8 cellular contexts compared by ENCODE assay signal in the genomic region with DNA sequence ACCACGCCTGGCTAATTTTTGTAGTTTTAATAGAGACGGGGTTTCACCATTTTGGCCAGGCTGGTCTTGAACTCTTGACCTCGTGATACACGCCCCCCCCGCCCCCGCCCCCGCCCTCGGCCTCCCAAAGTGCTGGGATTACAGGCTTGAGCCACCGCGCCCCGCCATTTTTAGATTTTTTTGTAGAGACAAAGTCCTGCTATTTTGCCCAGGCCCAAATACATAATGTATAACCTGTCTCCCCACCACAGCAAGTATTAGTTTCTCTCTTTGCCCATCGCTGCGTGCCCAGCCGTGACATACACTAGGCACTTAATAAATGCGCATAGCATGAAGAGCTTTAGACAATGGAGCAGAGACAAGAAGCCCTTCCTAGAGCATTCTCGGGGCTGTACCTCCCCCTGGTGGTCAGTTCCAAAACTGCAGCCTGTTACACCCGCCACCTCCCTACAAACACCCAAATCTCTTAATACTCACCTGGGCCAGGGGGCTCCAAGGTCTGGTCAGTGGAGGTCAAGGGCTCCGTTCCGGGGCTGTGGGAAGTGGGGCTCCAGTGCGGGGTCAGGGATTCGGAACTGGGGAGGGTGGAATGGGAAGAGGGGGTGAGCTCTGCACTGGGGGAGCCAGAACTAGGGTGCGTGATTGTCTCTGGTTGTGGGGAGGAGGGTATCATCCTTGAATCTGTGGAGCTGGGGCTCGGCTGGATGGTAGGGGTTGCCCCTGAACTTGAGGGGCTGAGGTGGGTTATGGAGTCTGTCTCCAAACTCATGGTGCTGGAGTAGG. TPM values are rescaled to one million over a fixed set of nuclear protein-coding genes. Genes with fewer than 3 reads are reported as not detected.
DNase-seq lines count a peak whose midpoint lies in the region; ATAC-seq and TF ChIP-seq lines count a peak whose summit lies in the region.

No MANE protein-coding gene starts in this region.

- H3K36me3 Mint-ChIP-seq in CD14-positive monocyte, result no peaks in the 10 kb centered on the region
- no peaks in the 10 kb centered on the region for H3K36me3 Mint-ChIP-seq in activated CD8-positive, alpha-beta memory T cell treated with anti-CD3 and anti-CD28 coated beads, Interleukin-2, amount 10 ng/mL, durations not matched to agents 7 days and 5 days
- H3K36me3 Mint-ChIP-seq in naive B cell, result no peaks in the 10 kb centered on the region
- H3K36me3 Mint-ChIP-seq in stimulated activated effector memory CD8-positive, alpha-beta T cell treated with anti-CD3 and anti-CD28 coated beads, Interleukin-12 subunit alpha, Interleukin-12 subunit beta, amount 100 ng/mL, for 72 hours, result no peaks in the 10 kb centered on the region

- H3K9me3 Mint-ChIP-seq in CD14-positive monocyte (no peaks in the 10 kb centered on the region), naive B cell (no peaks in the 10 kb centered on the region)
- H3K9me3 Mint-ChIP-seq in activated CD8-positive, alpha-beta memory T cell treated with anti-CD3 and anti-CD28 coated beads, Interleukin-2, amount 10 ng/mL, durations not matched to agents 7 days and 5 days (ENCODE audit: low read depth), result no peaks in the 10 kb centered on the region
- no peaks in the 10 kb centered on the region for H3K9me3 Mint-ChIP-seq in stimulated activated effector memory CD8-positive, alpha-beta T cell treated with anti-CD3 and anti-CD28 coated beads, Interleukin-12 subunit alpha, Interleukin-12 subunit beta, amount 100 ng/mL, for 72 hours

- intact Hi-C loops in CD14-positive monocyte (cut with micrococcal nuclease), result loop anchor here (1.0 to 10.0 kb wide), 6 partner anchors 43 to 239 kb away; no protein-coding TSS in a partner anchor

- peak; percentile 87 for ATAC-seq in activated CD8-positive, alpha-beta memory T cell treated with anti-CD3 and anti-CD28 coated beads, Interleukin-2, amount 10 ng/mL, durations not matched to agents 7 days and 5 days
- peak; percentile 24 to 46 for ATAC-seq in naive B cell (ENCODE audit: low read depth in 2 of 2)
- ATAC-seq in stimulated activated effector memory CD8-positive, alpha-beta T cell treated with anti-CD3 and anti-CD28 coated beads, Interleukin-12 subunit alpha, Interleukin-12 subunit beta, amount 100 ng/mL, for 72 hours, result peak; percentile 82
- ATAC-seq in GM18867 (IDR thresholded peaks at IDR 0.05; ENCODE audit: unreplicated experiment), result no peak

- H3K4me3 Mint-ChIP-seq in CD14-positive monocyte (peak overlapping the region in 1 of 2 donors; percentile 16), naive B cell (peak overlapping the region in 2 of 8 donors; percentile 5 to 71)
- H3K4me3 Mint-ChIP-seq in activated CD8-positive, alpha-beta memory T cell treated with anti-CD3 and anti-CD28 coated beads, Interleukin-2, amount 10 ng/mL, durations not matched to agents 7 days and 5 days, result no peak overlapping the region
- no peak overlapping the region for H3K4me3 Mint-ChIP-seq in stimulated activated effector memory CD8-positive, alpha-beta T cell treated with anti-CD3 and anti-CD28 coated beads, Interleukin-12 subunit alpha, Interleukin-12 subunit beta, amount 100 ng/mL, for 72 hours

- CTCF ChIA-PET in activated CD8-positive, alpha-beta memory T cell treated with anti-CD3 and anti-CD28 coated beads, Interleukin-2, amount 10 ng/mL, durations not matched to agents 7 days and 5 days (lab: Charles Lee), result interaction anchor here (0.6 to 9.6 kb wide), 54 partner anchors 9 to 313 kb away, joined by 3 to 166 read pairs (median 5); a partner anchor contains a TSS

- TF ChIP-seq CTCF in CD14-positive monocyte (IDR thresholded peaks at IDR 0.05) (peak; percentile 84), epithelial cell of proximal tubule (conservative IDR thresholded peaks at IDR 0.05; ENCODE audit: low read depth, low read length) (peak; percentile 91)

- H3K27ac Mint-ChIP-seq in CD14-positive monocyte (peak overlapping the region in 1 of 7 donors; percentile 42), naive B cell (peak overlapping the region in 4 of 6 donors; percentile 1 to 78 (median 46))
- no peak overlapping the region for H3K27ac Mint-ChIP-seq in activated CD8-positive, alpha-beta memory T cell treated with anti-CD3 and anti-CD28 coated beads, Interleukin-2, amount 10 ng/mL, durations not matched to agents 7 days and 5 days
- H3K27ac Mint-ChIP-seq in stimulated activated effector memory CD8-positive, alpha-beta T cell treated with anti-CD3 and anti-CD28 coated beads, Interleukin-12 subunit alpha, Interleukin-12 subunit beta, amount 100 ng/mL, for 72 hours, result no peak overlapping the region

- H3K27me3 Mint-ChIP-seq in CD14-positive monocyte (ENCODE audit: low read depth in 3 of 3), result peaks cover 5 to 27% (median 10%) of the 10 kb centered on the region in 3 donors
- peaks cover 19% of the 10 kb centered on the region for H3K27me3 Mint-ChIP-seq in activated CD8-positive, alpha-beta memory T cell treated with anti-CD3 and anti-CD28 coated beads, Interleukin-2, amount 10 ng/mL, durations not matched to agents 7 days and 5 days
- peaks cover 0 to 23% (median 18%) of the 10 kb centered on the region in 3 donors for H3K27me3 Mint-ChIP-seq in naive B cell

- H3K4me1 Mint-ChIP-seq in CD14-positive monocyte (peaks cover 21% of the 10 kb centered on the region), naive B cell (peaks cover 30 to 34% (median 30%) of the 10 kb centered on the region in 3 donors)
- H3K4me1 Mint-ChIP-seq in activated CD8-positive, alpha-beta memory T cell treated with anti-CD3 and anti-CD28 coated beads, Interleukin-2, amount 10 ng/mL, durations not matched to agents 7 days and 5 days, result peaks cover 3% of the 10 kb centered on the region
- peaks cover 6% of the 10 kb centered on the region for H3K4me1 Mint-ChIP-seq in stimulated activated effector memory CD8-positive, alpha-beta T cell treated with anti-CD3 and anti-CD28 coated beads, Interleukin-12 subunit alpha, Interleukin-12 subunit beta, amount 100 ng/mL, for 72 hours

- no peak overlapping the region for H3K4me3 ChIP-seq in epithelial cell of proximal tubule (ENCODE audit: low read depth, low read length)

- DNase-seq in CD14-positive monocyte (ENCODE audit: low spot score) (peak; percentile 72), HK-2 (ENCODE audit: unreplicated experiment) (peak; percentile 80), NOMO-1 treated with DMSO at 0.1 percent for 48 hours (lab: John Stamatoyannopoulos, UW; ENCODE audit: unreplicated experiment) (peak; percentile 55), epithelial cell of proximal tubule (ENCODE audit: low read depth) (no peak), naive B cell (peak; percentile 75)
- peak; percentile 85 for DNase-seq in activated CD8-positive, alpha-beta memory T cell treated with anti-CD3 and anti-CD28 coated beads, Interleukin-2, amount 10 ng/mL, durations not matched to agents 7 days and 5 days
- DNase-seq in stimulated activated effector memory CD8-positive, alpha-beta T cell treated with anti-CD3 and anti-CD28 coated beads, Interleukin-12 subunit alpha, Interleukin-12 subunit beta, amount 100 ng/mL, for 72 hours (ENCODE audit: low spot score in 2 of 2), result peak; percentile 78 to 93

RNA-seq across cellular contexts. Expression of a gene that starts 22.5 kb away (rescaled TPM):
- not detected for polyA plus RNA-seq in CD14-positive monocyte
- total RNA-seq in activated CD8-positive, alpha-beta memory T cell treated with anti-CD3 and anti-CD28 coated beads, Interleukin-2, amount 10 ng/mL, durations not matched to agents 7 days and 5 days, result 1 to 10 TPM; 2.2 to 3.1 TPM
- 0.07 and 1.3 TPM in 2 replicates for total RNA-seq in epithelial cell of proximal tubule
- 1 to 10 TPM in 3 of 6 donors, under 1 TPM in 2, not detected in 1; 0.69 to 1.9 (median 1.1) TPM for polyA plus RNA-seq in naive B cell (ENCODE audit: low read depth in 6 of 6)

RNA-seq across cellular contexts. Expression of a gene that starts 25.5 kb away (rescaled TPM):
- polyA plus RNA-seq in CD14-positive monocyte (not detected), naive B cell (ENCODE audit: low read depth in 6 of 6) (not detected)
- total RNA-seq in activated CD8-positive, alpha-beta memory T cell treated with anti-CD3 and anti-CD28 coated beads, Interleukin-2, amount 10 ng/mL, durations not matched to agents 7 days and 5 days, result under 1 TPM; 0.14 to 0.23 TPM
- total RNA-seq in epithelial cell of proximal tubule, result 0.63 TPM in 1 of 2 replicates, not detected in the other

RNA-seq across cellular contexts. Expression of a gene that starts 29.6 kb away (rescaled TPM):
- polyA plus RNA-seq in CD14-positive monocyte (10 to 100 TPM; 22.5 to 86.9 TPM), naive B cell (ENCODE audit: low read depth in 6 of 6) (100 to 1,000 TPM in 4 of 6 donors, 10 to 100 TPM in 2; 46.5 to 325 (median 154) TPM)
- 100 to 1,000 TPM; 498 to 501 TPM for total RNA-seq in activated CD8-positive, alpha-beta memory T cell treated with anti-CD3 and anti-CD28 coated beads, Interleukin-2, amount 10 ng/mL, durations not matched to agents 7 days and 5 days
- 266 and 341 TPM in 2 replicates for total RNA-seq in epithelial cell of proximal tubule

RNA-seq across cellular contexts. Expression of a gene that starts 47.9 kb away (rescaled TPM):
- under 1 TPM; 0.55 to 0.56 TPM for polyA plus RNA-seq in CD14-positive monocyte
- 1 to 10 TPM; 3.5 to 3.7 TPM for total RNA-seq in activated CD8-positive, alpha-beta memory T cell treated with anti-CD3 and anti-CD28 coated beads, Interleukin-2, amount 10 ng/mL, durations not matched to agents 7 days and 5 days
- 0.17 and 0.43 TPM in 2 replicates for total RNA-seq in epithelial cell of proximal tubule
- 1 to 10 TPM in 3 of 6 donors, under 1 TPM in 3; 0.21 to 2.8 (median 0.80) TPM for polyA plus RNA-seq in naive B cell (ENCODE audit: low read depth in 6 of 6)

RNA-seq across cellular contexts. Expression of a gene that starts 58.8 kb away (rescaled TPM):
- 10 to 100 TPM; 14.3 to 15.0 TPM for polyA plus RNA-seq in CD14-positive monocyte
- 10 to 100 TPM in 1 of 2 experiments, 1 to 10 TPM in 1; 8.2 to 12.9 TPM for total RNA-seq in activated CD8-positive, alpha-beta memory T cell treated with anti-CD3 and anti-CD28 coated beads, Interleukin-2, amount 10 ng/mL, durations not matched to agents 7 days and 5 days
- 50.1 and 70.9 TPM in 2 replicates for total RNA-seq in epithelial cell of proximal tubule
- polyA plus RNA-seq in naive B cell (ENCODE audit: low read depth in 6 of 6), result 10 to 100 TPM in 3 of 6 donors, 1 to 10 TPM in 3; 1.8 to 12.0 (median 10.2) TPM

Comparison
In these comparisons a context has a peak if more than half of its experiments do, and no peak if none do; other contexts are left out.
1. H3K27ac Mint-ChIP-seq: peak in naive B cell (4 of 6); none in activated CD8-positive, alpha-beta memory T cell treated with anti-CD3 and anti-CD28 coated beads, Interleukin-2, amount 10 ng/mL, durations not matched to agents 7 days and 5 days (single experiment) and stimulated activated effector memory CD8-positive, alpha-beta T cell treated with anti-CD3 and anti-CD28 coated beads, Interleukin-12 subunit alpha, Interleukin-12 subunit beta, amount 100 ng/mL, for 72 hours (single experiment).